2 cellular contexts compared by ENCODE assay signal in the genomic region with DNA sequence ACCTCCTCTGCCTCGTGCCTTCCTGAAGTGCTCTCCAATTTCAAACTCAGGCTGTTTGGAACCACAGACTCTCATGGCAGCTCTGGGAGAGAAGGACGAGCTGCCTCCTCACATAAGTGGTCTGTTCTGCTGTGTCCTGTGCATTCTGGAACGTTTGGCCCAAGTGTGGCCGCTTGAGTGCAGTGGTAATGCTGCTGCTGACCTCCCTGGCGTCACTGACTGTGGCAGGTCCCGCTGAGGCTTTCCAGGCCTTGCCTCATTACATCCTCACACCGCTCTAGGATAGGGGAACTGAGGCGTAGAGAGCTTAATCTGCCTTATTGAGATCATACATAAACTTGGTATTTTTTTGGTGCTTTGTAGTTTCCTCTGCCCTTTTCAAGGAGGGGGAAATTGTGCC.
TF ChIP-seq lines count a peak whose summit lies in the region.

No MANE protein-coding gene starts in this region.

TF ChIP-seq in liver, 16 proteins besides CTCF, POLR2A, EP300 and RAD21:
- TF ChIP-seq HNF4G (IDR thresholded peaks at IDR 0.05) (no peak), YY1 (IDR thresholded peaks at IDR 0.05) (no peak), GABPA (IDR thresholded peaks at IDR 0.05 in 1 of 2, conservative IDR thresholded peaks at IDR 0.05 in 1 of 2) (no peak), TAF1 (conservative IDR thresholded peaks at IDR 0.05) (no peak), SP1 (IDR thresholded peaks at IDR 0.05) (peak; percentile 32), JUND (IDR thresholded peaks at IDR 0.05) (no peak), RXRA (IDR thresholded peaks at IDR 0.05) (peak; percentile 34 to 68), FOXA2 (IDR thresholded peaks at IDR 0.05) (no peak), EGR1 (IDR thresholded peaks at IDR 0.05; ENCODE audit: low read depth in 2 of 2) (no peak), NR2F2 (IDR thresholded peaks at IDR 0.05) (peak; percentile 53), FOXA1 (IDR thresholded peaks at IDR 0.05) (no peak), HNF4A (conservative IDR thresholded peaks at IDR 0.05) (no peak)
- TF ChIP-seq, protein P1, sequence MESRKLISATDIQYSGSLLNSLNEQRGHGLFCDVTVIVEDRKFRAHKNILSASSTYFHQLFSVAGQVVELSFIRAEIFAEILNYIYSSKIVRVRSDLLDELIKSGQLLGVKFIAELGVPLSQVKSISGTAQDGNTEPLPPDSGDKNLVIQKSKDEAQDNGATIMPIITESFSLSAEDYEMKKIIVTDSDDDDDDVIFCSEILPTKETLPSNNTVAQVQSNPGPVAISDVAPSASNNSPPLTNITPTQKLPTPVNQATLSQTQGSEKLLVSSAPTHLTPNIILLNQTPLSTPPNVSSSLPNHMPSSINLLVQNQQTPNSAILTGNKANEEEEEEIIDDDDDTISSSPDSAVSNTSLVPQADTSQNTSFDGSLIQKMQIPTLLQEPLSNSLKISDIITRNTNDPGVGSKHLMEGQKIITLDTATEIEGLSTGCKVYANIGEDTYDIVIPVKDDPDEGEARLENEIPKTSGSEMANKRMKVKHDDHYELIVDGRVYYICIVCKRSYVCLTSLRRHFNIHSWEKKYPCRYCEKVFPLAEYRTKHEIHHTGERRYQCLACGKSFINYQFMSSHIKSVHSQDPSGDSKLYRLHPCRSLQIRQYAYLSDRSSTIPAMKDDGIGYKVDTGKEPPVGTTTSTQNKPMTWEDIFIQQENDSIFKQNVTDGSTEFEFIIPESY (IDR thresholded peaks at IDR 0.05) = no peak
- TF ChIP-seq, protein P2, sequence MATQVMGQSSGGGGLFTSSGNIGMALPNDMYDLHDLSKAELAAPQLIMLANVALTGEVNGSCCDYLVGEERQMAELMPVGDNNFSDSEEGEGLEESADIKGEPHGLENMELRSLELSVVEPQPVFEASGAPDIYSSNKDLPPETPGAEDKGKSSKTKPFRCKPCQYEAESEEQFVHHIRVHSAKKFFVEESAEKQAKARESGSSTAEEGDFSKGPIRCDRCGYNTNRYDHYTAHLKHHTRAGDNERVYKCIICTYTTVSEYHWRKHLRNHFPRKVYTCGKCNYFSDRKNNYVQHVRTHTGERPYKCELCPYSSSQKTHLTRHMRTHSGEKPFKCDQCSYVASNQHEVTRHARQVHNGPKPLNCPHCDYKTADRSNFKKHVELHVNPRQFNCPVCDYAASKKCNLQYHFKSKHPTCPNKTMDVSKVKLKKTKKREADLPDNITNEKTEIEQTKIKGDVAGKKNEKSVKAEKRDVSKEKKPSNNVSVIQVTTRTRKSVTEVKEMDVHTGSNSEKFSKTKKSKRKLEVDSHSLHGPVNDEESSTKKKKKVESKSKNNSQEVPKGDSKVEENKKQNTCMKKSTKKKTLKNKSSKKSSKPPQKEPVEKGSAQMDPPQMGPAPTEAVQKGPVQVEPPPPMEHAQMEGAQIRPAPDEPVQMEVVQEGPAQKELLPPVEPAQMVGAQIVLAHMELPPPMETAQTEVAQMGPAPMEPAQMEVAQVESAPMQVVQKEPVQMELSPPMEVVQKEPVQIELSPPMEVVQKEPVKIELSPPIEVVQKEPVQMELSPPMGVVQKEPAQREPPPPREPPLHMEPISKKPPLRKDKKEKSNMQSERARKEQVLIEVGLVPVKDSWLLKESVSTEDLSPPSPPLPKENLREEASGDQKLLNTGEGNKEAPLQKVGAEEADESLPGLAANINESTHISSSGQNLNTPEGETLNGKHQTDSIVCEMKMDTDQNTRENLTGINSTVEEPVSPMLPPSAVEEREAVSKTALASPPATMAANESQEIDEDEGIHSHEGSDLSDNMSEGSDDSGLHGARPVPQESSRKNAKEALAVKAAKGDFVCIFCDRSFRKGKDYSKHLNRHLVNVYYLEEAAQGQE (IDR thresholded peaks at IDR 0.05) = no peak
- TF ChIP-seq, protein P3, sequence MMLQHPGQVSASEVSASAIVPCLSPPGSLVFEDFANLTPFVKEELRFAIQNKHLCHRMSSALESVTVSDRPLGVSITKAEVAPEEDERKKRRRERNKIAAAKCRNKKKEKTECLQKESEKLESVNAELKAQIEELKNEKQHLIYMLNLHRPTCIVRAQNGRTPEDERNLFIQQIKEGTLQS (IDR thresholded peaks at IDR 0.05) = no peak
TF ChIP-seq in liver: peak in this region for 3.

TF ChIP-seq in HepG2, 621 proteins besides CTCF, POLR2A, EP300 and RAD21:
- TF ChIP-seq ZFP36L2 (CRISPR knock-in tag; IDR thresholded peaks at IDR 0.05) (no peak), DNMT3B (CRISPR knock-in tag; conservative IDR thresholded peaks at IDR 0.05) (no peak), SRY (CRISPR knock-in tag; IDR thresholded peaks at IDR 0.05) (no peak), ZFYVE20 (CRISPR knock-in tag; IDR thresholded peaks at IDR 0.05; ENCODE audit: borderline replicate concordance, low read depth) (no peak), ZFP36L1 (CRISPR knock-in tag; IDR thresholded peaks at IDR 0.05) (no peak), ZNF773 (CRISPR knock-in tag; IDR thresholded peaks at IDR 0.05; ENCODE audit: borderline replicate concordance) (no peak), ZBTB42 (CRISPR knock-in tag; IDR thresholded peaks at IDR 0.05) (no peak), ZFP1 (CRISPR knock-in tag; IDR thresholded peaks at IDR 0.05) (no peak), RARG (CRISPR knock-in tag; IDR thresholded peaks at IDR 0.05; ENCODE audit: low read depth) (no peak), ZNF33A (CRISPR knock-in tag; IDR thresholded peaks at IDR 0.05; ENCODE audit: borderline replicate concordance) (no peak), ZSCAN25 (CRISPR knock-in tag; IDR thresholded peaks at IDR 0.05) (no peak), NR2F1 (CRISPR knock-in tag; IDR thresholded peaks at IDR 0.05) (no peak), JDP2 (CRISPR knock-in tag; IDR thresholded peaks at IDR 0.05; ENCODE audit: borderline replicate concordance) (no peak), ZNF747 (CRISPR knock-in tag; IDR thresholded peaks at IDR 0.05; ENCODE audit: borderline replicate concordance) (no peak), MAFF (IDR thresholded peaks at IDR 0.05; ENCODE audit: low read depth, low read length) (no peak), HMG20A (CRISPR knock-in tag; IDR thresholded peaks at IDR 0.05; ENCODE audit: borderline replicate concordance) (no peak)
- TF ChIP-seq, protein P4, sequence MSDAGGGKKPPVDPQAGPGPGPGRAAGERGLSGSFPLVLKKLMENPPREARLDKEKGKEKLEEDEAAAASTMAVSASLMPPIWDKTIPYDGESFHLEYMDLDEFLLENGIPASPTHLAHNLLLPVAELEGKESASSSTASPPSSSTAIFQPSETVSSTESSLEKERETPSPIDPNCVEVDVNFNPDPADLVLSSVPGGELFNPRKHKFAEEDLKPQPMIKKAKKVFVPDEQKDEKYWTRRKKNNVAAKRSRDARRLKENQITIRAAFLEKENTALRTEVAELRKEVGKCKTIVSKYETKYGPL (CRISPR knock-in tag; IDR thresholded peaks at IDR 0.05) = no peak
- TF ChIP-seq, protein P5, sequence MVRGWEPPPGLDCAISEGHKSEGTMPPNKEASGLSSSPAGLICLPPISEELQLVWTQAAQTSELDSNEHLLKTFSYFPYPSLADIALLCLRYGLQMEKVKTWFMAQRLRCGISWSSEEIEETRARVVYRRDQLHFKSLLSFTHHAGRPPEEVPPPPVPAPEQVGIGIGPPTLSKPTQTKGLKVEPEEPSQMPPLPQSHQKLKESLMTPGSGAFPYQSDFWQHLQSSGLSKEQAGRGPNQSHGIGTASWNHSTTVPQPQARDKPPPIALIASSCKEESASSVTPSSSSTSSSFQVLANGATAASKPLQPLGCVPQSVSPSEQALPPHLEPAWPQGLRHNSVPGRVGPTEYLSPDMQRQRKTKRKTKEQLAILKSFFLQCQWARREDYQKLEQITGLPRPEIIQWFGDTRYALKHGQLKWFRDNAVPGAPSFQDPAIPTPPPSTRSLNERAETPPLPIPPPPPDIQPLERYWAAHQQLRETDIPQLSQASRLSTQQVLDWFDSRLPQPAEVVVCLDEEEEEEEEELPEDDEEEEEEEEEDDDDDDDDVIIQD (CRISPR knock-in tag; IDR thresholded peaks at IDR 0.05; ENCODE audit: low read depth) = no peak
- TF ChIP-seq, protein P6, sequence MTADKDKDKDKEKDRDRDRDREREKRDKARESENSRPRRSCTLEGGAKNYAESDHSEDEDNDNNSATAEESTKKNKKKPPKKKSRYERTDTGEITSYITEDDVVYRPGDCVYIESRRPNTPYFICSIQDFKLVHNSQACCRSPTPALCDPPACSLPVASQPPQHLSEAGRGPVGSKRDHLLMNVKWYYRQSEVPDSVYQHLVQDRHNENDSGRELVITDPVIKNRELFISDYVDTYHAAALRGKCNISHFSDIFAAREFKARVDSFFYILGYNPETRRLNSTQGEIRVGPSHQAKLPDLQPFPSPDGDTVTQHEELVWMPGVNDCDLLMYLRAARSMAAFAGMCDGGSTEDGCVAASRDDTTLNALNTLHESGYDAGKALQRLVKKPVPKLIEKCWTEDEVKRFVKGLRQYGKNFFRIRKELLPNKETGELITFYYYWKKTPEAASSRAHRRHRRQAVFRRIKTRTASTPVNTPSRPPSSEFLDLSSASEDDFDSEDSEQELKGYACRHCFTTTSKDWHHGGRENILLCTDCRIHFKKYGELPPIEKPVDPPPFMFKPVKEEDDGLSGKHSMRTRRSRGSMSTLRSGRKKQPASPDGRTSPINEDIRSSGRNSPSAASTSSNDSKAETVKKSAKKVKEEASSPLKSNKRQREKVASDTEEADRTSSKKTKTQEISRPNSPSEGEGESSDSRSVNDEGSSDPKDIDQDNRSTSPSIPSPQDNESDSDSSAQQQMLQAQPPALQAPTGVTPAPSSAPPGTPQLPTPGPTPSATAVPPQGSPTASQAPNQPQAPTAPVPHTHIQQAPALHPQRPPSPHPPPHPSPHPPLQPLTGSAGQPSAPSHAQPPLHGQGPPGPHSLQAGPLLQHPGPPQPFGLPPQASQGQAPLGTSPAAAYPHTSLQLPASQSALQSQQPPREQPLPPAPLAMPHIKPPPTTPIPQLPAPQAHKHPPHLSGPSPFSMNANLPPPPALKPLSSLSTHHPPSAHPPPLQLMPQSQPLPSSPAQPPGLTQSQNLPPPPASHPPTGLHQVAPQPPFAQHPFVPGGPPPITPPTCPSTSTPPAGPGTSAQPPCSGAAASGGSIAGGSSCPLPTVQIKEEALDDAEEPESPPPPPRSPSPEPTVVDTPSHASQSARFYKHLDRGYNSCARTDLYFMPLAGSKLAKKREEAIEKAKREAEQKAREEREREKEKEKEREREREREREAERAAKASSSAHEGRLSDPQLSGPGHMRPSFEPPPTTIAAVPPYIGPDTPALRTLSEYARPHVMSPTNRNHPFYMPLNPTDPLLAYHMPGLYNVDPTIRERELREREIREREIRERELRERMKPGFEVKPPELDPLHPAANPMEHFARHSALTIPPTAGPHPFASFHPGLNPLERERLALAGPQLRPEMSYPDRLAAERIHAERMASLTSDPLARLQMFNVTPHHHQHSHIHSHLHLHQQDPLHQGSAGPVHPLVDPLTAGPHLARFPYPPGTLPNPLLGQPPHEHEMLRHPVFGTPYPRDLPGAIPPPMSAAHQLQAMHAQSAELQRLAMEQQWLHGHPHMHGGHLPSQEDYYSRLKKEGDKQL (CRISPR knock-in tag; IDR thresholded peaks at IDR 0.05; ENCODE audit: low read depth) = no peak
- TF ChIP-seq, protein P7, sequence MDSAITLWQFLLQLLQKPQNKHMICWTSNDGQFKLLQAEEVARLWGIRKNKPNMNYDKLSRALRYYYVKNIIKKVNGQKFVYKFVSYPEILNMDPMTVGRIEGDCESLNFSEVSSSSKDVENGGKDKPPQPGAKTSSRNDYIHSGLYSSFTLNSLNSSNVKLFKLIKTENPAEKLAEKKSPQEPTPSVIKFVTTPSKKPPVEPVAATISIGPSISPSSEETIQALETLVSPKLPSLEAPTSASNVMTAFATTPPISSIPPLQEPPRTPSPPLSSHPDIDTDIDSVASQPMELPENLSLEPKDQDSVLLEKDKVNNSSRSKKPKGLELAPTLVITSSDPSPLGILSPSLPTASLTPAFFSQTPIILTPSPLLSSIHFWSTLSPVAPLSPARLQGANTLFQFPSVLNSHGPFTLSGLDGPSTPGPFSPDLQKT (CRISPR knock-in tag; IDR thresholded peaks at IDR 0.05; ENCODE audit: borderline replicate concordance) = no peak
